ENCODE assay signal across 8 cellular contexts in the genomic region with DNA sequence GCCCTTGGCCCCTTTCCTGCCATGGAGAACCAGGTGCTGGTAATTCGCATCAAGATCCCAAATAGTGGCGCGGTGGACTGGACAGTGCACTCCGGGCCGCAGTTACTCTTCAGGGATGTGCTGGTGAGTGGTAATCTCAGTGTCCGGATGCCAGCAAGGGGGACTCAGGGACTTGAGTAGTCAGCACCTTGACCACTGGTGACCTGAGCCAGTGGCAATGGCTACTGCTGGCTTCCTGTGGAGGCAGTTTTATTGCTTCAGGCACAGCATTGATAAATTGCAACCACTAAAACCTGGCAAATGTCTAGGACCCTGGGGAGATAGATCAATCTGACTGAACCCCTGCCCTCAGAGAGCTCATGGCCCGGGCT. TPM values are rescaled to one million over a fixed set of nuclear protein-coding genes. Genes with fewer than 3 reads are reported as not detected.
DNase-seq lines count a peak whose midpoint lies in the region; ATAC-seq and TF ChIP-seq lines count a peak whose summit lies in the region.

No MANE protein-coding gene starts in this region.

- H3K4me3 ChIP-seq in gastrocnemius medialis, result peak overlapping the region; percentile 66 to 90 (median 78)

- peak overlapping the region; percentile 86 to 93 (median 88) for H3K27ac ChIP-seq in gastrocnemius medialis

- intact Hi-C loops in left ventricle myocardium superior (cut with micrococcal nuclease) (no loop called here), gastrocnemius medialis (cut with DNase I; ENCODE audit: low total_unique reads) (loop anchor here (2.0 to 10.0 kb wide), 3 partner anchors 23 to 294 kb away; partner anchors contain the start of genes AAGAB, C15orf61 and IQCH)

- in situ Hi-C loops in gastrocnemius medialis (cut with MboI; ENCODE audit: low sequenced_read_pairs in 4 of 4), result loop anchor here in 1 of 4 donors (25.0 kb wide), 1 partner anchor 294 kb away; the partner anchor contains the start of genes RNU6-1 and SKOR1

- H3K9me3 ChIP-seq in gastrocnemius medialis, result no peaks in the 10 kb centered on the region

- H3K4me3 Mint-ChIP-seq in activated T-helper 17 cell treated with anti-CD3 and anti-CD28 coated beads, Interleukin-2, amount 50 U/mL, for 72 hours, result peak overlapping the region; percentile 97

- TF ChIP-seq CTCF in gastrocnemius medialis (IDR thresholded peaks at IDR 0.05 in 4 of 5, conservative IDR thresholded peaks at IDR 0.05 in 1 of 5), result no peak

- H3K4me1 Mint-ChIP-seq in activated T-helper 17 cell treated with anti-CD3 and anti-CD28 coated beads, Interleukin-2, amount 50 U/mL, for 72 hours, result peaks cover 16% of the 10 kb centered on the region

- H3K4me1 ChIP-seq in gastrocnemius medialis, result peaks cover 16 to 21% of the 10 kb centered on the region in 2 donors

- DNase-seq in NCI-H82 (lab: John Stamatoyannopoulos, UW) (peak; percentile 50), NCI-H82 treated with DMSO at 0.1 percent for 48 hours (lab: John Stamatoyannopoulos, UW; ENCODE audit: unreplicated experiment) (no peak), left ventricle myocardium superior (no peak), gastrocnemius medialis (peak in 1 of 2 donors; percentile 46), DMS79 treated with DMSO at 0.1 percent for 48 hours (lab: John Stamatoyannopoulos, UW) (no peak)

- no peaks in the 10 kb centered on the region for H3K27me3 Mint-ChIP-seq in activated T-helper 17 cell treated with anti-CD3 and anti-CD28 coated beads, Interleukin-2, amount 50 U/mL, for 72 hours

- H3K27ac Mint-ChIP-seq in activated T-helper 17 cell treated with anti-CD3 and anti-CD28 coated beads, Interleukin-2, amount 50 U/mL, for 72 hours, result peak overlapping the region; percentile 81

- peaks cover 5% of the 10 kb centered on the region for H3K36me3 Mint-ChIP-seq in activated T-helper 17 cell treated with anti-CD3 and anti-CD28 coated beads, Interleukin-2, amount 50 U/mL, for 72 hours (ENCODE audit: low read depth)

- peaks cover 0 to 8% of the 10 kb centered on the region in 2 donors for H3K36me3 ChIP-seq in gastrocnemius medialis

- no peak for TF ChIP-seq POLR2A in gastrocnemius medialis (IDR thresholded peaks at IDR 0.05)

- no peaks in the 10 kb centered on the region for H3K9me3 Mint-ChIP-seq in activated T-helper 17 cell treated with anti-CD3 and anti-CD28 coated beads, Interleukin-2, amount 50 U/mL, for 72 hours

- no peaks in the 10 kb centered on the region for H3K27me3 ChIP-seq in gastrocnemius medialis

- ATAC-seq in activated T-helper 17 cell treated with anti-CD3 and anti-CD28 coated beads, Interleukin-2, amount 50 U/mL, for 72 hours (replicated peaks), result no peak
- peak; percentile 13 for ATAC-seq in left ventricle myocardium superior
- ATAC-seq in gastrocnemius medialis, result peak; percentile 42 to 53
- ATAC-seq in GM18873 (IDR thresholded peaks at IDR 0.05; ENCODE audit: low FRiP score, unreplicated experiment), result no peak
- no peak for ATAC-seq in GM18868 (IDR thresholded peaks at IDR 0.05; ENCODE audit: unreplicated experiment)

RNA-seq across cellular contexts. Expression of gene MAP2K5, which starts 0.8 kb away (rescaled TPM):
- 10 to 100 TPM; 16.1 to 17.9 TPM for total RNA-seq in activated T-helper 17 cell treated with anti-CD3 and anti-CD28 coated beads, Interleukin-2, amount 50 U/mL, for 72 hours
- total RNA-seq in left ventricle myocardium superior, result 22.0 TPM
- 1 to 10 TPM; 5.9 to 6.8 (median 6.4) TPM for total RNA-seq in gastrocnemius medialis

RNA-seq across cellular contexts. Expression of gene C15orf61, which starts 22.4 kb away (rescaled TPM):
- 1 to 10 TPM; 2.9 to 4.2 TPM for total RNA-seq in activated T-helper 17 cell treated with anti-CD3 and anti-CD28 coated beads, Interleukin-2, amount 50 U/mL, for 72 hours
- total RNA-seq in left ventricle myocardium superior, result 13.6 TPM
- 10 to 100 TPM; 10.2 to 25.9 (median 15.8) TPM for total RNA-seq in gastrocnemius medialis

Comparison
In these comparisons a context has a peak if more than half of its experiments do, and no peak if none do; other contexts are left out.
1. ATAC-seq: peak in left ventricle myocardium superior (single experiment) and gastrocnemius medialis (2 of 2); none in activated T-helper 17 cell treated with anti-CD3 and anti-CD28 coated beads, Interleukin-2, amount 50 U/mL, for 72 hours (single experiment), GM18873 (single experiment) and GM18868 (single experiment).